Comparison of ENCODE assay signal across 19 cellular contexts in genomic region chr12:125262866-125263265, GRCh38.
"Had no signal": no experiment of that assay in that cellular context is flagged by ENCODE, and none has a peak within 500 bp of the region (broad histone marks: within the 10 kb centered on the region; RNA-seq: fewer than 3 reads in every experiment).

No MANE protein-coding gene starts in this region.

- H3K36me3 ChIP-seq: gastroesophageal sphincter, heart left ventricle, sigmoid colon, stomach, suprapubic skin had no signal

- H3K9me3 ChIP-seq: sigmoid colon, suprapubic skin had no signal

- H3K27me3 Mint-ChIP-seq: activated CD4-positive, alpha-beta memory T cell treated with anti-CD3 and anti-CD28 coated beads, Interleukin-2, amount 10 ng/mL, durations not matched to agents 7 days and 5 days; activated CD4-positive, alpha-beta T cell treated with anti-CD3 and anti-CD28 coated beads, Interleukin-2, amount 10 ng/mL, durations not matched to agents 24 days and 14 days; activated naive CD4-positive, alpha-beta T cell treated with anti-CD3 and anti-CD28 coated beads, Interleukin-2, amount 10 ng/mL, durations not matched to agents 7 days and 5 days; stimulated activated memory B cell treated with anti-CD40 and anti-IgM and Interleukin-4, amounts not matched to agents 10 μg/mL and 1 μg/mL and 100 μg/mL, for 72 hours had no signal

- H3K4me2 ChIP-seq: smooth muscle cell had no signal

- H3K27me3 ChIP-seq: stomach, tibial nerve had no signal

- DNase-seq: activated CD4-positive, alpha-beta memory T cell treated with anti-CD3 and anti-CD28 coated beads, Interleukin-2, amount 10 ng/mL, durations not matched to agents 7 days and 5 days; activated CD4-positive, alpha-beta T cell treated with anti-CD3 and anti-CD28 coated beads, Interleukin-2, amount 10 ng/mL, durations not matched to agents 24 days and 14 days; activated effector memory CD4-positive, alpha-beta T cell treated with anti-CD3 and anti-CD28 coated beads, Interleukin-2, amount 50 U/mL, for 16 hours; activated naive CD4-positive, alpha-beta T cell treated with anti-CD3 and anti-CD28 coated beads, Interleukin-2, amount 10 ng/mL, durations not matched to agents 7 days and 5 days; cerebellar nuclear complex; heart left ventricle; left cardiac atrium; sigmoid colon; stimulated activated CD4-positive, alpha-beta T cell treated with anti-CD3 and anti-CD28 coated beads, Interleukin-15, amount 100 ng/mL, for 24 hours; stomach had no signal

- H3K36me3 Mint-ChIP-seq: activated naive CD4-positive, alpha-beta T cell treated with anti-CD3 and anti-CD28 coated beads, Interleukin-2, amount 10 ng/mL, durations not matched to agents 7 days and 5 days; stimulated activated memory B cell treated with anti-CD40 and anti-IgM and Interleukin-4, amounts not matched to agents 10 μg/mL and 1 μg/mL and 100 μg/mL, for 72 hours had no signal

- H3K4me1 ChIP-seq: gastroesophageal sphincter, heart left ventricle, sigmoid colon, stomach, suprapubic skin, tibial nerve had no signal

- H3K27ac ChIP-seq: coronary artery, epithelial cell of prostate, gastroesophageal sphincter, heart left ventricle, sigmoid colon, stomach, suprapubic skin, tibial nerve had no signal

- H3K9me3 Mint-ChIP-seq: activated CD4-positive, alpha-beta memory T cell treated with anti-CD3 and anti-CD28 coated beads, Interleukin-2, amount 10 ng/mL, durations not matched to agents 7 days and 5 days; activated CD4-positive, alpha-beta T cell treated with anti-CD3 and anti-CD28 coated beads, Interleukin-2, amount 10 ng/mL, durations not matched to agents 24 days and 14 days; activated naive CD4-positive, alpha-beta T cell treated with anti-CD3 and anti-CD28 coated beads, Interleukin-2, amount 10 ng/mL, durations not matched to agents 7 days and 5 days had no signal

- H3K4me1 Mint-ChIP-seq: activated CD4-positive, alpha-beta memory T cell treated with anti-CD3 and anti-CD28 coated beads, Interleukin-2, amount 10 ng/mL, durations not matched to agents 7 days and 5 days; activated CD4-positive, alpha-beta T cell treated with anti-CD3 and anti-CD28 coated beads, Interleukin-2, amount 10 ng/mL, durations not matched to agents 24 days and 14 days; activated naive CD4-positive, alpha-beta T cell treated with anti-CD3 and anti-CD28 coated beads, Interleukin-2, amount 10 ng/mL, durations not matched to agents 7 days and 5 days; stimulated activated memory B cell treated with anti-CD40 and anti-IgM and Interleukin-4, amounts not matched to agents 10 μg/mL and 1 μg/mL and 100 μg/mL, for 72 hours had no signal

- H3K4me3 ChIP-seq: coronary artery, gastroesophageal sphincter, heart left ventricle, sigmoid colon, smooth muscle cell, stomach, suprapubic skin, tibial nerve had no signal

- H3K27ac Mint-ChIP-seq: activated CD4-positive, alpha-beta memory T cell treated with anti-CD3 and anti-CD28 coated beads, Interleukin-2, amount 10 ng/mL, durations not matched to agents 7 days and 5 days; activated CD4-positive, alpha-beta T cell treated with anti-CD3 and anti-CD28 coated beads, Interleukin-2, amount 10 ng/mL, durations not matched to agents 24 days and 14 days; activated naive CD4-positive, alpha-beta T cell treated with anti-CD3 and anti-CD28 coated beads, Interleukin-2, amount 10 ng/mL, durations not matched to agents 7 days and 5 days; endodermal cell; nephron; stimulated activated memory B cell treated with anti-CD40 and anti-IgM and Interleukin-4, amounts not matched to agents 10 μg/mL and 1 μg/mL and 100 μg/mL, for 72 hours had no signal

- H3K4me3 Mint-ChIP-seq: activated CD4-positive, alpha-beta memory T cell treated with anti-CD3 and anti-CD28 coated beads, Interleukin-2, amount 10 ng/mL, durations not matched to agents 7 days and 5 days; activated CD4-positive, alpha-beta T cell treated with anti-CD3 and anti-CD28 coated beads, Interleukin-2, amount 10 ng/mL, durations not matched to agents 24 days and 14 days; activated naive CD4-positive, alpha-beta T cell treated with anti-CD3 and anti-CD28 coated beads, Interleukin-2, amount 10 ng/mL, durations not matched to agents 7 days and 5 days; endodermal cell; nephron; stimulated activated memory B cell treated with anti-CD40 and anti-IgM and Interleukin-4, amounts not matched to agents 10 μg/mL and 1 μg/mL and 100 μg/mL, for 72 hours had no signal
